ENCODE assay signal across 8 cellular contexts in the genomic region with DNA sequence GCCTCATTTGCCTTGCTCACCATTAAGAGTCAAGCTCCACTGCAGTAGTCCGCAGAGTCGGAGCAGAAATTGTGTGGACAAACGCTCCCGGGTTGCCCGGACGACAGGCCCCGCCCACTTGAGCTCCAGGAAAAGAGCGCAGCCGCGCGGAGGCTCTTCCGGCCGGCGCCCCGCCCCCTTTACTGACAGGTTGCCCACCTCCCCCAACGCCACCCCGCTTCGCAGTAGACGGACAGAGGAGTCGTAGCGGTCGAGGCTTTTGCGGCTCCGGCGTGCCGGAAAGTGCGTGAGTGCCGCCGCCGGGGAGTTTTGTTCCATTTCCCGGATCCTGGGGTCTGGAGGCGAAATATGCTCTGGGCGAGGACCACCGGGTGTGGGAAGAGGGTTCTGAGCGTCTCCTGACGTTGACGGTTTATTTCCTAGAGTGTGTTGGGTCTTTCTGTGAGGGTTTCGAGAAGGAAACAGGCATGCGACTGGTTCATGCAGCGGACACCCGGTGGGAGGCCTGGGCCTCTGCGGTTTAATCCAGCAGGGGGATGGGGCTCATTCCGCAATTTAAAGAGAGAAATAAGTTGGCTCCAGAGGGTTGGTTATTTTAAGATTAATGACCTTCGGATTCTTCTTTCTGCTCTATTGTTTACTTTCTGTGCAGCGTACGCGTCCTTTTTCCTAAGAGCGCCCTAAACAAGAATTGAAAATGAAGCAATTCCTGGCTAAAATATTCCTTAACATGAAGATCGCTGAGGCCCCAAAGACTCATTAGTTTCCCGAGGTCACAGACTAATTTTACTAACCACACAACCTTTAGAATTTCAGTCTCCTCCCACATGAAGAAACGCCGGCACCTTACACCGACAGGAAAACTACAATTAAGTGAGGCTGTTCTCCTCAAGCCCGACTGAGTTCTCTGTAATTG. TPM values are rescaled to one million over a fixed set of nuclear protein-coding genes. Genes with fewer than 3 reads are reported as not detected.
DNase-seq lines count a peak whose midpoint lies in the region; ATAC-seq and TF ChIP-seq lines count a peak whose summit lies in the region.

TSS of gene DNAI7 (minus strand) at position 105 of the 916 bp plus-strand sequence. CDS start at position 23, 82 bp downstream.
TSS of gene ETFRF1 (plus strand) at position 182 of the 916 bp plus-strand sequence. CDS start 8,720 bp downstream, outside the sequence.

- H3K9me3 ChIP-seq in HAP-1, result no peaks in the 10 kb centered on the region
- no peaks in the 10 kb centered on the region for H3K9me3 ChIP-seq in MG63

- H3K36me3 Mint-ChIP-seq in nephron (ENCODE audit: low read depth), result no peaks in the 10 kb centered on the region

- in situ Hi-C loops in G401 (cut with HindIII; ENCODE audit: low sequenced_read_pairs) (no loop called here), HAP-1 (cut with MboI; ENCODE audit: low sequenced_read_pairs) (no loop called here)

- peak within 1 kb of the TSS; percentile 97 to 99 (median 99) for H3K27ac Mint-ChIP-seq in nephron

- H3K4me1 Mint-ChIP-seq in nephron, result peaks cover 20% of the 10 kb centered on the region

- no peaks in the 10 kb centered on the region for H3K36me3 ChIP-seq in HAP-1 (replicated peaks)
- H3K36me3 ChIP-seq in MG63, result peaks cover 16% of the 10 kb centered on the region

- H3K27me3 ChIP-seq in HAP-1 (ENCODE audit: low read depth), result no peaks in the 10 kb centered on the region
- no peaks in the 10 kb centered on the region for H3K27me3 ChIP-seq in MG63

- H3K4me1 ChIP-seq in HAP-1, result 0 out of 2 replicates have a peak, but pooled peaks cover 4% of the 10 kb centered on the region

- no peak for TF ChIP-seq CTCF in nephron (IDR thresholded peaks at IDR 0.05; ENCODE audit: unreplicated experiment in 3 of 3)

- peak; percentile 93 for DNase-seq in G401 (ENCODE audit: low spot score)
- peak; percentile 99 to 100 for DNase-seq in HAP-1 (ENCODE audit: low spot score in 2 of 2)
- DNase-seq in MG63, result peak; percentile 99
- DNase-seq in SHP77 (lab: John Stamatoyannopoulos, UW), result peak; percentile 94 to 97
- peak; percentile 95 for DNase-seq in activated gamma-delta T cell (lab: John Stamatoyannopoulos, UW)
- peak; percentile 93 for DNase-seq in fibroblast of the conjunctiva (ENCODE audit: low read depth)
- peak; percentile 98 for DNase-seq in stimulated activated naive CD8-positive, alpha-beta T cell treated with anti-CD3 and anti-CD28 coated beads, Interleukin-15, Interleukin-2, amounts not matched to agents 100 U/mL and 50 U/mL, for 24 hours

- peak; percentile 97 for ATAC-seq in stimulated activated naive CD8-positive, alpha-beta T cell treated with anti-CD3 and anti-CD28 coated beads, Interleukin-15, Interleukin-2, amounts not matched to agents 100 U/mL and 50 U/mL, for 24 hours

- peak within 1 kb of the TSS; percentile 96 to 98 (median 97) for H3K4me3 Mint-ChIP-seq in nephron

- H3K9me3 Mint-ChIP-seq in nephron, result no peaks in the 10 kb centered on the region

- no peaks in the 10 kb centered on the region for H3K27me3 Mint-ChIP-seq in nephron (ENCODE audit: low read depth)

- H3K4me3 ChIP-seq in HAP-1 (peak within 1 kb of the TSS; percentile 77), MG63 (peak within 1 kb of the TSS; percentile 80)

RNA-seq across cellular contexts. Expression of gene DNAI7, which starts in this region (rescaled TPM):
- 0.20 and 0.37 TPM in 2 replicates for total RNA-seq in G401 (2014; rRNA removed; shearing (Covaris generic))
- 0.84 TPM in 1 of 2 replicates, not detected in the other for total RNA-seq in MG63 (2014; rRNA removed; shearing (Covaris generic); ENCODE audit: low replicate concordance)

RNA-seq across cellular contexts. Expression of gene ETFRF1, which starts in this region (rescaled TPM):
- 17.4 and 35.8 TPM in 2 replicates for total RNA-seq in G401 (2014; rRNA removed; shearing (Covaris generic))
- 25.6 and 71.4 TPM in 2 replicates for total RNA-seq in MG63 (2014; rRNA removed; shearing (Covaris generic); ENCODE audit: low replicate concordance)

Comparison
In these comparisons a context has a peak if more than half of its experiments do, and no peak if none do; other contexts are left out.
1. Peak in every context shown above with its lines: DNase-seq, ATAC-seq and H3K4me3 ChIP-seq.